Comparison of ENCODE assay signal across 9 cellular contexts in genomic region chr17:63840591-63841349, GRCh38. TPM values are rescaled to one million over a fixed set of nuclear protein-coding genes. Genes with fewer than 3 reads are reported as not detected.
A peak's percentile ranks its signal among the peaks of the same experiment; 100 is the strongest.
DNase-seq lines count a peak whose midpoint lies in the region; ATAC-seq, FAIRE-seq and TF ChIP-seq lines count a peak whose summit lies in the region.
"Had no signal": no experiment of that assay in that cellular context is flagged by ENCODE, and none has a peak within 500 bp of the region (broad histone marks: within the 10 kb centered on the region; RNA-seq: fewer than 3 reads in every experiment).

No MANE protein-coding gene starts in this region.

- TF ChIP-seq POLR2A in K562 (conservative IDR thresholded peaks at IDR 0.05) = no peak
- no peak for TF ChIP-seq POLR2A in lower leg skin (IDR thresholded peaks at IDR 0.05)

- H3K4me2 ChIP-seq in K562 (ENCODE audit: insufficient read depth, low read length) = peak overlapping the region; percentile 96

- no peak overlapping the region for H2AFZ ChIP-seq in K562 (ENCODE audit: low read depth, low read length)

- H3K4me3 ChIP-seq in K562 (peak overlapping the region; percentile 95), lower leg skin (ENCODE audit: low read depth, poor library complexity, severe bottlenecking) (peak overlapping the region; percentile 90), tibial artery (peak overlapping the region; percentile 75 to 96)

- FAIRE-seq in K562 (lab: Jason Lieb, UNC) = no peak
- FAIRE-seq: G401.6 had no signal

- H3K27me3 Mint-ChIP-seq in activated T-cell treated with anti-CD3 and anti-CD28 coated beads, Interleukin-2, amount 50 U/mL, for 24 hours = no peaks in the 10 kb centered on the region

- ATAC-seq in K562 (no peak), HG03460 (IDR thresholded peaks at IDR 0.05; ENCODE audit: unreplicated experiment) (no peak)

- no peaks in the 10 kb centered on the region for H4K20me1 ChIP-seq in K562 (replicated peaks; ENCODE audit: control insufficient read depth, insufficient read depth, low read length)

- DNase-seq in activated T-cell treated with anti-CD3 and anti-CD28 coated beads, Interleukin-2, amount 50 U/mL, for 24 hours = no peak
- no peak for DNase-seq in activated T-cell treated with anti-CD3 and anti-CD28 coated beads for 4 hours
- DNase-seq in K562 (ENCODE audit: extremely low read depth in 1 of 4, low spot score in 3 of 4) = no peak
- DNase-seq in lower leg skin (ENCODE audit: low spot score in 2 of 2) = no peak
- DNase-seq in tibial artery = peak in 1 of 2 donors; percentile 71
- DNase-seq in NCI-H524 treated with DMSO at 0.1 percent for 48 hours (lab: John Stamatoyannopoulos, UW) = no peak
- no peak for DNase-seq in A172 (ENCODE audit: low spot score)

- peaks cover 23 to 51% of the 10 kb centered on the region in 2 experiments for H3K4me1 ChIP-seq in K562 (replicated peaks in 1 of 2; ENCODE audit: control insufficient read depth in 2 of 2, insufficient read depth in 2 of 2, low read length in 2 of 2)
- peaks cover 5 to 64% (median 52%) of the 10 kb centered on the region in 4 donors for H3K4me1 ChIP-seq in tibial artery

- H3K4me3 Mint-ChIP-seq in activated T-cell treated with anti-CD3 and anti-CD28 coated beads, Interleukin-2, amount 50 U/mL, for 24 hours = peak overlapping the region; percentile 97

- no peak for TF ChIP-seq RAD21 in K562 (CRISPR knock-in tag; conservative IDR thresholded peaks at IDR 0.05 in 1 of 2, IDR thresholded peaks at IDR 0.05 in 1 of 2)

- H3K79me2 ChIP-seq in K562 (ENCODE audit: control insufficient read depth, insufficient read depth, low read length) = peaks cover 59% of the 10 kb centered on the region

- no peaks in the 10 kb centered on the region for H3K9me1 ChIP-seq in K562 (ENCODE audit: control insufficient read depth, insufficient read depth, low read length)

- H3K27ac Mint-ChIP-seq in activated T-cell treated with anti-CD3 and anti-CD28 coated beads, Interleukin-2, amount 50 U/mL, for 24 hours = peak overlapping the region; percentile 95

- no peaks in the 10 kb centered on the region for H3K9me3 Mint-ChIP-seq in activated T-cell treated with anti-CD3 and anti-CD28 coated beads, Interleukin-2, amount 50 U/mL, for 24 hours

- CTCF ChIA-PET in K562 (lab: Yijun Ruan, JAX; ENCODE audit: low intra/inter-chr PET ratio) = no interaction called here

- H3K4me1 Mint-ChIP-seq in activated T-cell treated with anti-CD3 and anti-CD28 coated beads, Interleukin-2, amount 50 U/mL, for 24 hours (ENCODE audit: low read depth) = peaks cover 45% of the 10 kb centered on the region

- POLR2A ChIA-PET in K562 (lab: Yijun Ruan, JAX) = interaction anchor here (0.6 to 5.8 kb wide), 5 partner anchors 8 to 67 kb away, joined by 4 to 66 read pairs (median 10); partner anchors contain the start of genes CCDC47, DDX42, FTSJ3 and PSMC5

- in situ Hi-C loops in K562 (cut with MboI) = loop anchor here (25.0 kb wide), 1 partner anchor 403 kb away; the partner anchor contains the start of gene CYB561

- H3K27me3 ChIP-seq in K562 (ENCODE audit: control insufficient read depth in 2 of 2, insufficient read depth in 2 of 2, low read length in 2 of 2) = no peaks in the 10 kb centered on the region
- H3K27me3 ChIP-seq in tibial artery = no peaks in the 10 kb centered on the region

- H3K9me3 ChIP-seq in K562 (replicated peaks; ENCODE audit: control insufficient read depth, insufficient read depth, low read depth, low read length) (no peaks in the 10 kb centered on the region), tibial artery (no peaks in the 10 kb centered on the region)

- TF ChIP-seq EP300 in K562 (IDR thresholded peaks at IDR 0.05; ENCODE audit: low read length) = no peak

- H3K36me3 ChIP-seq in K562 (ENCODE audit: control insufficient read depth, insufficient read depth, low read length) (peaks cover 37% of the 10 kb centered on the region), tibial artery (peaks cover 11 to 17% (median 16%) of the 10 kb centered on the region in 3 donors)

- BruUV-seq in K562 (replicated peaks; lab: Mats Ljungman, UMichigan) = no TSS peak

- H3K36me3 Mint-ChIP-seq in activated T-cell treated with anti-CD3 and anti-CD28 coated beads, Interleukin-2, amount 50 U/mL, for 24 hours (ENCODE audit: low read depth) = peaks cover 39% of the 10 kb centered on the region

- intact Hi-C loops in K562 (cut with micrococcal nuclease) = loop anchor here (10.0 kb wide), 2 partner anchors 216 to 406 kb away; partner anchors contain the start of gene MAP3K3
- intact Hi-C loops in lower leg skin (cut with DNase I; ENCODE audit: low total_unique reads) = no loop called here
- intact Hi-C loops in tibial artery (cut with DNase I; ENCODE audit: low total_unique reads) = no loop called here

- peak overlapping the region; percentile 86; the same call in 2 of the 3 replicates for H3K27ac ChIP-seq in K562 (ENCODE audit: extremely low read depth, low read depth, low read length)
- H3K27ac ChIP-seq in tibial artery = peak overlapping the region; percentile 89 to 99

- 48% methylated on average over 4 of the region's 4 CpGs for WGBS in K562 (ENCODE audit: insufficient coverage, low coverage, missing lambda C conversion rate)
- 22 to 33% methylated on average over 4 of the region's 4 CpGs for WGBS in lower leg skin, 2 donors

- peak overlapping the region; percentile 93 to 98 for H3K9ac ChIP-seq in K562 (ENCODE audit: insufficient read depth in 1 of 2, low read depth in 2 of 2, low read length in 2 of 2)

- TF ChIP-seq CTCF in K562 (IDR thresholded peaks at IDR 0.05 in 2 of 3, conservative IDR thresholded peaks at IDR 0.05 in 1 of 3; ENCODE audit: insufficient read depth in 2 of 3, low read depth in 1 of 3, low read length in 3 of 3) (no peak), lower leg skin (IDR thresholded peaks at IDR 0.05) (no peak), tibial artery (IDR thresholded peaks at IDR 0.05) (no peak)

RNA-seq across cellular contexts. Expression of gene SMARCD2, which starts 1.7 kb away (rescaled TPM):
- total RNA-seq in K562 (2011; cell fraction: chromatin; rRNA removed; ENCODE audit: low replicate concordance) = 74.3 and 178 TPM in 2 replicates
- 107 and 112 TPM in 2 replicates for total RNA-seq in K562 (2011; cell fraction: nucleolus; rRNA removed)
- 75.0 and 77.1 TPM in 2 replicates for total RNA-seq in K562 (2011; cell fraction: nucleoplasm; rRNA removed)
- total RNA-seq in K562 (2014; rRNA removed) (114 and 126 TPM in 2 replicates), K562 (2014; rRNA removed; fragmentation: Illumina TruSeq; extraction: Trizol) (62.5 and 73.1 TPM in 2 replicates), K562 (2015; rRNA removed; fragmentation: Illumina TruSeq; extraction: Trizol) (90.3 and 91.1 TPM in 2 replicates), K562 (2021) (92.0 and 101 TPM in 2 replicates), lower leg skin (100 to 1,000 TPM; 235 to 310 (median 272) TPM)
- polyA plus RNA-seq in K562 (2011; rRNA removed) (86.3 and 101 TPM in 2 replicates), K562 (2014; fragmentation: Illumina TruSeq; extraction: Trizol) (94.8 and 110 TPM in 2 replicates), K562 (2014; fragmentation: Nextera tagmentation; extraction: Ambion mirVana) (1 to 10 TPM; 1.7 to 5.7 TPM), K562 (2014; rRNA removed) (84.2 and 95.7 TPM in 2 replicates)
- polyA plus RNA-seq in K562 (2011; cell fraction: cytosol; rRNA removed) = 87.5 and 128 TPM in 2 replicates
- polyA plus RNA-seq in K562 (2011; cell fraction: nucleus; rRNA removed) = 135 and 148 TPM in 2 replicates
- 75.4 and 102 TPM in 2 replicates for polyA plus RNA-seq in K562 (2012)
- polyA minus RNA-seq in K562 (2011; rRNA and poly(A)+ RNA removed) = 54.4 and 63.4 TPM in 2 replicates
- 50.4 and 64.0 TPM in 2 replicates for polyA minus RNA-seq in K562 (2011; cell fraction: cytosol; rRNA and poly(A)+ RNA removed)
- polyA minus RNA-seq in K562 (2011; cell fraction: nucleus; rRNA and poly(A)+ RNA removed) = 50.4 and 59.0 TPM in 2 replicates
- total RNA-seq in A172 (2014; rRNA removed; shearing (Covaris generic)) = 114 and 138 TPM in 2 replicates

RNA-seq across cellular contexts. Expression of gene FTSJ3, which starts 13.3 kb away (rescaled TPM):
- total RNA-seq in K562 (2011; cell fraction: chromatin; rRNA removed; ENCODE audit: low replicate concordance) = 162 and 231 TPM in 2 replicates
- total RNA-seq in K562 (2011; cell fraction: nucleolus; rRNA removed) = 125 and 132 TPM in 2 replicates
- 98.4 and 106 TPM in 2 replicates for total RNA-seq in K562 (2011; cell fraction: nucleoplasm; rRNA removed)
- total RNA-seq in K562 (2014; rRNA removed) = 54.9 and 65.6 TPM in 2 replicates
- 50.1 and 54.0 TPM in 2 replicates for total RNA-seq in K562 (2014; rRNA removed; fragmentation: Illumina TruSeq; extraction: Trizol)
- 60.7 and 62.2 TPM in 2 replicates for total RNA-seq in K562 (2015; rRNA removed; fragmentation: Illumina TruSeq; extraction: Trizol)
- 46.1 and 51.8 TPM in 2 replicates for total RNA-seq in K562 (2021)
- 36.0 and 42.1 TPM in 2 replicates for polyA plus RNA-seq in K562 (2011; rRNA removed)
- polyA plus RNA-seq in K562 (2011; cell fraction: cytosol; rRNA removed) = 33.3 and 42.2 TPM in 2 replicates
- 46.6 and 60.4 TPM in 2 replicates for polyA plus RNA-seq in K562 (2011; cell fraction: nucleus; rRNA removed)
- polyA plus RNA-seq in K562 (2012) = 23.3 and 47.3 TPM in 2 replicates
- polyA plus RNA-seq in K562 (2014; fragmentation: Illumina TruSeq; extraction: Trizol) = 52.6 and 56.6 TPM in 2 replicates
- 10 to 100 TPM; 18.0 to 49.3 TPM for polyA plus RNA-seq in K562 (2014; fragmentation: Nextera tagmentation; extraction: Ambion mirVana)
- 48.5 and 52.4 TPM in 2 replicates for polyA plus RNA-seq in K562 (2014; rRNA removed)
- polyA minus RNA-seq in K562 (2011; rRNA and poly(A)+ RNA removed) = 51.5 and 77.3 TPM in 2 replicates
- polyA minus RNA-seq in K562 (2011; cell fraction: cytosol; rRNA and poly(A)+ RNA removed) = 20.1 and 38.2 TPM in 2 replicates
- 56.4 and 69.9 TPM in 2 replicates for polyA minus RNA-seq in K562 (2011; cell fraction: nucleus; rRNA and poly(A)+ RNA removed)
- total RNA-seq in lower leg skin = 10 to 100 TPM; 28.4 to 76.8 (median 47.2) TPM
- 48.0 and 50.6 TPM in 2 replicates for total RNA-seq in A172 (2014; rRNA removed; shearing (Covaris generic))

RNA-seq across cellular contexts. Expression of gene PSMC5, which starts 13.5 kb away (rescaled TPM):
- 149 and 229 TPM in 2 replicates for total RNA-seq in K562 (2011; cell fraction: chromatin; rRNA removed; ENCODE audit: low replicate concordance)
- 136 and 141 TPM in 2 replicates for total RNA-seq in K562 (2011; cell fraction: nucleolus; rRNA removed)
- 117 and 138 TPM in 2 replicates for total RNA-seq in K562 (2011; cell fraction: nucleoplasm; rRNA removed)
- total RNA-seq in K562 (2014; rRNA removed) (89.2 and 115 TPM in 2 replicates), K562 (2014; rRNA removed; fragmentation: Illumina TruSeq; extraction: Trizol) (106 and 108 TPM in 2 replicates), K562 (2015; rRNA removed; fragmentation: Illumina TruSeq; extraction: Trizol) (110 and 114 TPM in 2 replicates), K562 (2021) (140 and 161 TPM in 2 replicates), lower leg skin (100 to 1,000 TPM in 1 of 4 donors, 10 to 100 TPM in 3; 68.9 to 126 (median 88.7) TPM)
- polyA plus RNA-seq in K562 (2011; rRNA removed) (138 and 200 TPM in 2 replicates), K562 (2014; fragmentation: Illumina TruSeq; extraction: Trizol) (181 and 184 TPM in 2 replicates), K562 (2014; fragmentation: Nextera tagmentation; extraction: Ambion mirVana) (100 to 1,000 TPM; 159 to 393 TPM), K562 (2014; rRNA removed) (247 and 261 TPM in 2 replicates)
- 136 and 152 TPM in 2 replicates for polyA plus RNA-seq in K562 (2011; cell fraction: cytosol; rRNA removed)
- 155 and 167 TPM in 2 replicates for polyA plus RNA-seq in K562 (2011; cell fraction: nucleus; rRNA removed)
- polyA plus RNA-seq in K562 (2012) = 137 and 204 TPM in 2 replicates
- polyA minus RNA-seq in K562 (2011; rRNA and poly(A)+ RNA removed) = 260 and 357 TPM in 2 replicates
- polyA minus RNA-seq in K562 (2011; cell fraction: cytosol; rRNA and poly(A)+ RNA removed) = 83.3 and 103 TPM in 2 replicates
- polyA minus RNA-seq in K562 (2011; cell fraction: nucleus; rRNA and poly(A)+ RNA removed) = 64.4 and 99.7 TPM in 2 replicates
- 51.2 and 69.5 TPM in 2 replicates for total RNA-seq in A172 (2014; rRNA removed; shearing (Covaris generic))

RNA-seq across cellular contexts. Expression of gene CSH2, which starts 32.7 kb away (rescaled TPM):
- total RNA-seq in K562 (2011; cell fraction: chromatin; rRNA removed; ENCODE audit: low replicate concordance) = not detected in 2 replicates
- total RNA-seq in K562 (2011; cell fraction: nucleolus; rRNA removed) = not detected in 2 replicates
- total RNA-seq in K562 (2011; cell fraction: nucleoplasm; rRNA removed) = not detected in 2 replicates
- not detected in 2 replicates for total RNA-seq in K562 (2014; rRNA removed)
- total RNA-seq in K562 (2014; rRNA removed; fragmentation: Illumina TruSeq; extraction: Trizol) = not detected in 2 replicates
- not detected in 2 replicates for total RNA-seq in K562 (2015; rRNA removed; fragmentation: Illumina TruSeq; extraction: Trizol)
- total RNA-seq in K562 (2021) = not detected in 2 replicates
- polyA plus RNA-seq in K562 (2011; rRNA removed) = not detected in 2 replicates
- not detected in 2 replicates for polyA plus RNA-seq in K562 (2011; cell fraction: cytosol; rRNA removed)
- not detected in 2 replicates for polyA plus RNA-seq in K562 (2011; cell fraction: nucleus; rRNA removed)
- 0.17 and 0.39 TPM in 2 replicates for polyA plus RNA-seq in K562 (2012)
- polyA plus RNA-seq in K562 (2014; fragmentation: Illumina TruSeq; extraction: Trizol) = not detected in 2 replicates
- polyA plus RNA-seq in K562 (2014; fragmentation: Nextera tagmentation; extraction: Ambion mirVana) = not detected
- polyA plus RNA-seq in K562 (2014; rRNA removed) = not detected in 2 replicates
- not detected in 2 replicates for polyA minus RNA-seq in K562 (2011; rRNA and poly(A)+ RNA removed)
- polyA minus RNA-seq in K562 (2011; cell fraction: cytosol; rRNA and poly(A)+ RNA removed) = not detected in 2 replicates
- not detected in 2 replicates for polyA minus RNA-seq in K562 (2011; cell fraction: nucleus; rRNA and poly(A)+ RNA removed)
- not detected for total RNA-seq in lower leg skin
- not detected in 2 replicates for total RNA-seq in A172 (2014; rRNA removed; shearing (Covaris generic))

RNA-seq across cellular contexts. Expression of gene GH2, which starts 41.0 kb away (rescaled TPM):
- total RNA-seq in K562 (2011; cell fraction: chromatin; rRNA removed; ENCODE audit: low replicate concordance) = not detected in 2 replicates
- total RNA-seq in K562 (2011; cell fraction: nucleolus; rRNA removed) = not detected in 2 replicates
- not detected in 2 replicates for total RNA-seq in K562 (2011; cell fraction: nucleoplasm; rRNA removed)
- total RNA-seq in K562 (2014; rRNA removed) (not detected in 2 replicates), K562 (2014; rRNA removed; fragmentation: Illumina TruSeq; extraction: Trizol) (not detected in 2 replicates), K562 (2015; rRNA removed; fragmentation: Illumina TruSeq; extraction: Trizol) (not detected in 2 replicates), K562 (2021) (not detected in 2 replicates), lower leg skin (not detected)
- polyA plus RNA-seq in K562 (2011; rRNA removed) (not detected in 2 replicates), K562 (2014; fragmentation: Illumina TruSeq; extraction: Trizol) (not detected in 2 replicates), K562 (2014; fragmentation: Nextera tagmentation; extraction: Ambion mirVana) (not detected), K562 (2014; rRNA removed) (0.18 TPM in 1 of 2 replicates, not detected in the other)
- not detected in 2 replicates for polyA plus RNA-seq in K562 (2011; cell fraction: cytosol; rRNA removed)
- polyA plus RNA-seq in K562 (2011; cell fraction: nucleus; rRNA removed) = not detected in 2 replicates
- polyA plus RNA-seq in K562 (2012) = not detected in 2 replicates
- not detected in 2 replicates for polyA minus RNA-seq in K562 (2011; rRNA and poly(A)+ RNA removed)
- not detected in 2 replicates for polyA minus RNA-seq in K562 (2011; cell fraction: cytosol; rRNA and poly(A)+ RNA removed)
- polyA minus RNA-seq in K562 (2011; cell fraction: nucleus; rRNA and poly(A)+ RNA removed) = not detected in 2 replicates
- total RNA-seq in A172 (2014; rRNA removed; shearing (Covaris generic)) = not detected in 2 replicates
